In genomic region chr18:44033144-44033543, GRCh38 we compare ENCODE assay signal across 14 cellular contexts.
DNase-seq lines count a peak whose midpoint lies in the region; ATAC-seq, FAIRE-seq and TF ChIP-seq lines count a peak whose summit lies in the region.
"Had no signal": no experiment of that assay in that cellular context is flagged by ENCODE, and none has a peak within 500 bp of the region (broad histone marks: within the 10 kb centered on the region; RNA-seq: fewer than 3 reads in every experiment).

No MANE protein-coding gene starts in this region.

- no peaks in the 10 kb centered on the region for H3K79me2 ChIP-seq in neural progenitor cell (ENCODE audit: low read depth)

- peaks cover 3% of the 10 kb centered on the region for H3K4me1 Mint-ChIP-seq in neural progenitor cell

- H3K4me1 ChIP-seq in neural progenitor cell (no peaks in the 10 kb centered on the region), prostate gland (replicated peaks) (no peaks in the 10 kb centered on the region)

- H3F3A ChIP-seq in neural progenitor cell (ENCODE audit: low read depth): no peaks in the 10 kb centered on the region

- no peak overlapping the region for H3K9ac ChIP-seq in neural progenitor cell

- no peaks in the 10 kb centered on the region for H3K36me3 Mint-ChIP-seq in neural progenitor cell

- H3K9me3 ChIP-seq in neural progenitor cell (ENCODE audit: low read depth) (peaks cover 4% of the 10 kb centered on the region), prostate gland (no peaks in the 10 kb centered on the region)
- H3K9me3 ChIP-seq: esophagus squamous epithelium had no signal

- H2AFZ ChIP-seq in neural progenitor cell (replicated peaks): peak overlapping the region; percentile 9

- no peaks in the 10 kb centered on the region for H3K36me3 ChIP-seq in neural progenitor cell
- H3K36me3 ChIP-seq in prostate gland: no peaks in the 10 kb centered on the region
- H3K36me3 ChIP-seq: esophagus squamous epithelium had no signal

- no peak for TF ChIP-seq CTCF in neural progenitor cell (IDR thresholded peaks at IDR 0.05)
- no peak for TF ChIP-seq CTCF in prostate gland (IDR thresholded peaks at IDR 0.05)

- TF ChIP-seq POLR2A in prostate gland (IDR thresholded peaks at IDR 0.05) (no peak), GM12892 (IDR thresholded peaks at IDR 0.05; ENCODE audit: low read depth, low read length) (no peak)

- WGBS in prostate gland: 70% methylated on average over 4 of the region's 4 CpGs

- no peaks in the 10 kb centered on the region for H4K20me1 ChIP-seq in neural progenitor cell (ENCODE audit: low read depth)

- H3K4me3 Mint-ChIP-seq in neural progenitor cell: no peak overlapping the region

- ATAC-seq in GM18909 (IDR thresholded peaks at IDR 0.05; ENCODE audit: poor library complexity, unreplicated experiment): peak; percentile 79
- peak; percentile 82 for ATAC-seq in HG02981 (IDR thresholded peaks at IDR 0.05; ENCODE audit: unreplicated experiment)

- H3K27me3 ChIP-seq in neural progenitor cell (no peaks in the 10 kb centered on the region), prostate gland (replicated peaks; ENCODE audit: insufficient read depth) (no peaks in the 10 kb centered on the region)
- H3K27me3 ChIP-seq: esophagus squamous epithelium had no signal

- H3K4me3 ChIP-seq in neural progenitor cell: no peak overlapping the region
- no peak overlapping the region for H3K4me3 ChIP-seq in prostate gland
- H3K4me3 ChIP-seq: esophagus squamous epithelium, lung, smooth muscle cell had no signal

- DNase-seq in RCC 7860 (ENCODE audit: low spot score): peak; percentile 84
- peak; percentile 6 for DNase-seq in neural progenitor cell (ENCODE audit: low spot score)
- no peak for DNase-seq in prostate gland (ENCODE audit: low spot score)
- DNase-seq in activated CD8-positive, alpha-beta memory T cell treated with anti-CD3 and anti-CD28 coated beads for 24 hours: no peak
- no peak for DNase-seq in GM12892 (ENCODE audit: insufficient read length)
- no peak for DNase-seq in hypothalamus (lab: John Stamatoyannopoulos, UW)
- DNase-seq: activated CD4-positive, CD25-positive, alpha-beta regulatory T cell; activated T-cell treated with anti-CD3 and anti-CD28 coated beads for 4 hours; esophagus squamous epithelium; NCI-H2171 had no signal

- no peak overlapping the region for H3K27ac Mint-ChIP-seq in neural progenitor cell

- intact Hi-C loops in prostate gland (cut with DNase I): no loop called here

- H3K9me3 Mint-ChIP-seq in neural progenitor cell: peaks cover 5% of the 10 kb centered on the region

- no peak overlapping the region for H3K4me2 ChIP-seq in neural progenitor cell
- H3K4me2 ChIP-seq: smooth muscle cell had no signal

- H3K27me3 Mint-ChIP-seq in neural progenitor cell (ENCODE audit: insufficient read depth, low read depth): no peaks in the 10 kb centered on the region

- H3K27ac ChIP-seq in neural progenitor cell (no peak overlapping the region), prostate gland (no peak overlapping the region)
- H3K27ac ChIP-seq: esophagus squamous epithelium had no signal

- FAIRE-seq in RCC 7860 (lab: Jason Lieb, UNC) (peak; percentile 94), GM12892 (lab: Jason Lieb, UNC) (no peak)

Comparison
In these comparisons a context has a peak if more than half of its experiments do, and no peak if none do; other contexts are left out.
1. DNase-seq: peak in RCC 7860 (single experiment) and neural progenitor cell (single experiment); none in prostate gland (single experiment), activated CD8-positive, alpha-beta memory T cell treated with anti-CD3 and anti-CD28 coated beads for 24 hours (single experiment), GM12892 (single experiment) and hypothalamus (0 of 51).